In genomic region chr11:128349650-128350296, GRCh38 we compare ENCODE assay signal across 1 cellular context.
A peak's percentile ranks its signal among the peaks of the same experiment; 100 is the strongest.
TF ChIP-seq lines count a peak whose summit lies in the region.

No MANE protein-coding gene starts in this region.

TF ChIP-seq in K562, 482 proteins besides CTCF, POLR2A, EP300 and RAD21 (continued from another document):
- TF ChIP-seq LCOR (CRISPR knock-in tag; IDR thresholded peaks at IDR 0.05) (no peak), TFE3 (CRISPR knock-in tag; IDR thresholded peaks at IDR 0.05) (peak; percentile 74)
TF ChIP-seq in K562: peak in this region for 1.
